1 cellular context compared by ENCODE assay signal in the genomic region with DNA sequence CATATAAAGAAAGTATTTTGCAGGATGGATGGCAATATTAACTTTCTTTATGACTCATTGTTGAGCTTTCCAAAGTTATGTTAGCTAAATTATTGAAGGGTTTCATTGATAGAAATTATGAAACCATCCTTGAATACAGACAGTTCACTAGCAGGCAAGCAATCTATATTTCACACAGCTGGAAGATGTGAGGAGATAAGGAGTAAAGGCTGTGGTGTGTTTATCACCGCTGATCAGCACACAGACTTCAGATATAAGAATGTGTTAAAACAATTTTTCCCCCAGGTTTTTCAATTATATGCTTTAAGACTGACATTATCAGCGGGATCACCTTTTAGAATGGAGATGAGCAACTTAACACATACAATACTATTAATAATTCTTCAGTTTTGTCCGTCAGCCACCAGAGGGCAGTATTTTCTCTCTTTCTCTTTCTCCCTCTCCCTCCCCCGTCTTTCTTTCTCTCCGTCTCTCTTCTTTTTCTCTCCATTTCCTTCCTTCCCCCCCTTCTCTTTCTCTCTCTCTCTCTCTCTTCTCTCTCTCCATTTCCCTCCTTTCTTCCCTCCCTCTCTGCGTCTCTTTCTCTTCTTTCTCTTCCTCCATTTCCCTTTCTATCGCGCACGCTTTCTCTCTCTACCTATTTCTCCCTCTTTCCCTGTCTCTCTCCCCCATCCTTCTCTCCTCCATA.
TF ChIP-seq lines count a peak whose summit lies in the region.

No MANE protein-coding gene starts in this region.

TF ChIP-seq in GM23338, 12 proteins besides CTCF, POLR2A, EP300 and RAD21 (continued from another document):
- TF ChIP-seq, protein P1, sequence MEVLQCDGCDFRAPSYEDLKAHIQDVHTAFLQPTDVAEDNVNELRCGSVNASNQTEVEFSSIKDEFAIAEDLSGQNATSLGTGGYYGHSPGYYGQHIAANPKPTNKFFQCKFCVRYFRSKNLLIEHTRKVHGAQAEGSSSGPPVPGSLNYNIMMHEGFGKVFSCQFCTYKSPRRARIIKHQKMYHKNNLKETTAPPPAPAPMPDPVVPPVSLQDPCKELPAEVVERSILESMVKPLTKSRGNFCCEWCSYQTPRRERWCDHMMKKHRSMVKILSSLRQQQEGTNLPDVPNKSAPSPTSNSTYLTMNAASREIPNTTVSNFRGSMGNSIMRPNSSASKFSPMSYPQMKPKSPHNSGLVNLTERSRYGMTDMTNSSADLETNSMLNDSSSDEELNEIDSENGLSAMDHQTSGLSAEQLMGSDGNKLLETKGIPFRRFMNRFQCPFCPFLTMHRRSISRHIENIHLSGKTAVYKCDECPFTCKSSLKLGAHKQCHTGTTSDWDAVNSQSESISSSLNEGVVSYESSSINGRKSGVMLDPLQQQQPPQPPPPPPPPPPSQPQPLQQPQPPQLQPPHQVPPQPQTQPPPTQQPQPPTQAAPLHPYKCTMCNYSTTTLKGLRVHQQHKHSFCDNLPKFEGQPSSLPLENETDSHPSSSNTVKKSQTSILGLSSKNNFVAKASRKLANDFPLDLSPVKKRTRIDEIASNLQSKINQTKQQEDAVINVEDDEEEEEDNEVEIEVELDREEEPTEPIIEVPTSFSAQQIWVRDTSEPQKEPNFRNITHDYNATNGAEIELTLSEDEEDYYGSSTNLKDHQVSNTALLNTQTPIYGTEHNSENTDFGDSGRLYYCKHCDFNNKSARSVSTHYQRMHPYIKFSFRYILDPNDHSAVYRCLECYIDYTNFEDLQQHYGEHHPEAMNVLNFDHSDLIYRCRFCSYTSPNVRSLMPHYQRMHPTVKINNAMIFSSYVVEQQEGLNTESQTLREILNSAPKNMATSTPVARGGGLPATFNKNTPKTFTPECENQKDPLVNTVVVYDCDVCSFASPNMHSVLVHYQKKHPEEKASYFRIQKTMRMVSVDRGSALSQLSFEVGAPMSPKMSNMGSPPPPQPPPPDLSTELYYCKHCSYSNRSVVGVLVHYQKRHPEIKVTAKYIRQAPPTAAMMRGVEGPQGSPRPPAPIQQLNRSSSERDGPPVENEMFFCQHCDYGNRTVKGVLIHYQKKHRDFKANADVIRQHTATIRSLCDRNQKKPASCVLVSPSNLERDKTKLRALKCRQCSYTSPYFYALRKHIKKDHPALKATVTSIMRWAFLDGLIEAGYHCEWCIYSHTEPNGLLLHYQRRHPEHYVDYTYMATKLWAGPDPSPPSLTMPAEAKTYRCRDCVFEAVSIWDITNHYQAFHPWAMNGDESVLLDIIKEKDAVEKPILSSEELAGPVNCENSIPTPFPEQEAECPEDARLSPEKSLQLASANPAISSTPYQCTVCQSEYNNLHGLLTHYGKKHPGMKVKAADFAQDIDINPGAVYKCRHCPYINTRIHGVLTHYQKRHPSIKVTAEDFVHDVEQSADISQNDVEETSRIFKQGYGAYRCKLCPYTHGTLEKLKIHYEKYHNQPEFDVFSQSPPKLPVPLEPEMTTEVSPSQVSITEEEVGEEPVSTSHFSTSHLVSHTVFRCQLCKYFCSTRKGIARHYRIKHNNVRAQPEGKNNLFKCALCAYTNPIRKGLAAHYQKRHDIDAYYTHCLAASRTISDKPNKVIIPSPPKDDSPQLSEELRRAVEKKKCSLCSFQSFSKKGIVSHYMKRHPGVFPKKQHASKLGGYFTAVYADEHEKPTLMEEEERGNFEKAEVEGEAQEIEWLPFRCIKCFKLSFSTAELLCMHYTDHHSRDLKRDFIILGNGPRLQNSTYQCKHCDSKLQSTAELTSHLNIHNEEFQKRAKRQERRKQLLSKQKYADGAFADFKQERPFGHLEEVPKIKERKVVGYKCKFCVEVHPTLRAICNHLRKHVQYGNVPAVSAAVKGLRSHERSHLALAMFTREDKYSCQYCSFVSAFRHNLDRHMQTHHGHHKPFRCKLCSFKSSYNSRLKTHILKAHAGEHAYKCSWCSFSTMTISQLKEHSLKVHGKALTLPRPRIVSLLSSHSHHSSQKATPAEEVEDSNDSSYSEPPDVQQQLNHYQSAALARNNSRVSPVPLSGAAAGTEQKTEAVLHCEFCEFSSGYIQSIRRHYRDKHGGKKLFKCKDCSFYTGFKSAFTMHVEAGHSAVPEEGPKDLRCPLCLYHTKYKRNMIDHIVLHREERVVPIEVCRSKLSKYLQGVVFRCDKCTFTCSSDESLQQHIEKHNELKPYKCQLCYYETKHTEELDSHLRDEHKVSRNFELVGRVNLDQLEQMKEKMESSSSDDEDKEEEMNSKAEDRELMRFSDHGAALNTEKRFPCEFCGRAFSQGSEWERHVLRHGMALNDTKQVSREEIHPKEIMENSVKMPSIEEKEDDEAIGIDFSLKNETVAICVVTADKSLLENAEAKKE (CRISPR knock-in tag; IDR thresholded peaks at IDR 0.05) = no peak
- TF ChIP-seq, protein P2, sequence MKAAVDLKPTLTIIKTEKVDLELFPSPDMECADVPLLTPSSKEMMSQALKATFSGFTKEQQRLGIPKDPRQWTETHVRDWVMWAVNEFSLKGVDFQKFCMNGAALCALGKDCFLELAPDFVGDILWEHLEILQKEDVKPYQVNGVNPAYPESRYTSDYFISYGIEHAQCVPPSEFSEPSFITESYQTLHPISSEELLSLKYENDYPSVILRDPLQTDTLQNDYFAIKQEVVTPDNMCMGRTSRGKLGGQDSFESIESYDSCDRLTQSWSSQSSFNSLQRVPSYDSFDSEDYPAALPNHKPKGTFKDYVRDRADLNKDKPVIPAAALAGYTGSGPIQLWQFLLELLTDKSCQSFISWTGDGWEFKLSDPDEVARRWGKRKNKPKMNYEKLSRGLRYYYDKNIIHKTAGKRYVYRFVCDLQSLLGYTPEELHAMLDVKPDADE (IDR thresholded peaks at IDR 0.05) = no peak
- TF ChIP-seq NANOG (IDR thresholded peaks at IDR 0.05; ENCODE audit: borderline replicate concordance) = no peak
- no peak for TF ChIP-seq ZNF331 (CRISPR knock-in tag; IDR thresholded peaks at IDR 0.05; ENCODE audit: low read depth)
- no peak for TF ChIP-seq ZNF114 (CRISPR knock-in tag; IDR thresholded peaks at IDR 0.05)
